9 cellular contexts compared by ENCODE assay signal in the genomic region with DNA sequence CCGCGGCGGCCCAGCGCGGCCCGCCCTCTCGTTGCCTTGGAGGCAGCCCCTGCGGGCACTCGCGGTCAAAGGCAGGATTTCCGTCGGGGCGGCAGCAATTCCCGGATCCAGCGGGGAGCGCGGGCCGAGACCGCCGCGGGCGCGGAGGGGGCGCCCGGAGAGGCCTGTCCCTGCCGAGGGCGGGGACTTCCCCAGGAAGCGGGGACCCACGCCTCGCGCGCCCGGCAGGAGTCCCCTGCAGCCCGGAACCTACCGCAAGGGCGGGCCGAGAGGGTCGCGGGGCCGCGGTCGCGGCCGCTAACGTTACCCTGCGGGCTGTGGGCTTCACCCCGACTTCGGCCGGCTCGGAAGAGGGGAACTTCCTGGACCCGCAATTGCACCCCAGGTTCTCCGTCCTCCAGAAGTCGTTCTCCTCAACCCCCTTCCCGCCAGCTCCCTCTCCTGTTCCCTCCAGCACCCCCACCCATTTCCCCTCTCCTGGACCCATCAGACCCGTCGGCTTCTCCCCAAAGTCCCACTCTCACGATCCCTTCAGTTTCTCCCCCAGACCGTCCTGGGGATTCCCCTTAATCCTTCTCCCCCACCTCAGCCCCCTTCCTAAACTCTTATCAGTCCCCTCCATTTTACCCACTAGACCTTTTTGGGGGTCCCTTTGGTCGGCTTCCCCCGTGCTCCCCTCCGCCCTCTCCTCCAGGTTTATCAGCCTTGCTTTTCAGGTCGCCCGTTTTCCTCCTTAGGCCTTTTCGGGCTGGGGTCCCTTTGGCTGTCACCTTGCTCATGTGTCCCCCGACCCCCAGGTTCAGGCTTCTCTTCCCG. TPM values are rescaled to one million over a fixed set of nuclear protein-coding genes. Genes with fewer than 3 reads are reported as not detected.
DNase-seq lines count a peak whose midpoint lies in the region; ATAC-seq and TF ChIP-seq lines count a peak whose summit lies in the region.
"Had no signal": no experiment of that assay in that cellular context is flagged by ENCODE, and none has a peak within 500 bp of the region (broad histone marks: within the 10 kb centered on the region; RNA-seq: fewer than 3 reads in every experiment).

No MANE protein-coding gene starts in this region.

- CTCF ChIA-PET in MCF 10A (lab: Yijun Ruan, JAX), result no interaction called here

- ATAC-seq in left lobe of liver, result peak; percentile 67
- no peak for ATAC-seq in stimulated activated naive B cell treated with anti-CD40 and anti-IgM and Interleukin-4, amounts not matched to agents 10 μg/mL and 1 μg/mL and 100 μg/mL, for 72 hours (replicated peaks)

- intact Hi-C loops in MCF 10A (cut with micrococcal nuclease), result no loop called here

- H3K27ac Mint-ChIP-seq in MCF 10A (ENCODE audit: low read depth, unreplicated experiment), result no peak overlapping the region
- peak overlapping the region; percentile 85 for H3K27ac Mint-ChIP-seq in stimulated activated naive B cell treated with anti-CD40 and anti-IgM and Interleukin-4, amounts not matched to agents 10 μg/mL and 1 μg/mL and 100 μg/mL, for 72 hours

- TF ChIP-seq POLR2A in NB4 (IDR thresholded peaks at IDR 0.05; ENCODE audit: extremely low read depth, insufficient read length), result no peak

- peak overlapping the region; percentile 48 for H3K4me3 ChIP-seq in NB4 (ENCODE audit: low read depth, low read length)

- no peaks in the 10 kb centered on the region for H3K36me3 Mint-ChIP-seq in MCF 10A (ENCODE audit: insufficient read depth, unreplicated experiment)
- H3K36me3 Mint-ChIP-seq in stimulated activated naive B cell treated with anti-CD40 and anti-IgM and Interleukin-4, amounts not matched to agents 10 μg/mL and 1 μg/mL and 100 μg/mL, for 72 hours, result no peaks in the 10 kb centered on the region

- TF ChIP-seq CTCF in NB4 (IDR thresholded peaks at IDR 0.05; ENCODE audit: low read depth, low read length) (no peak), MCF 10A (IDR thresholded peaks at IDR 0.05; ENCODE audit: unreplicated experiment) (no peak)

- no peaks in the 10 kb centered on the region for H3K9me3 Mint-ChIP-seq in MCF 10A (ENCODE audit: unreplicated experiment)
- H3K9me3 Mint-ChIP-seq in stimulated activated naive B cell treated with anti-CD40 and anti-IgM and Interleukin-4, amounts not matched to agents 10 μg/mL and 1 μg/mL and 100 μg/mL, for 72 hours, result no peaks in the 10 kb centered on the region

- POLR2A ChIA-PET in MCF 10A (lab: Yijun Ruan, JAX), result no interaction called here

- H3K4me1 Mint-ChIP-seq in MCF 10A (ENCODE audit: insufficient read depth, unreplicated experiment), result no peaks in the 10 kb centered on the region
- peaks cover 56 to 86% of the 10 kb centered on the region in 2 donors for H3K4me1 Mint-ChIP-seq in stimulated activated naive B cell treated with anti-CD40 and anti-IgM and Interleukin-4, amounts not matched to agents 10 μg/mL and 1 μg/mL and 100 μg/mL, for 72 hours

- peak overlapping the region; percentile 9 for H3K4me3 Mint-ChIP-seq in MCF 10A (ENCODE audit: unreplicated experiment)
- peak overlapping the region; percentile 79 to 85 for H3K4me3 Mint-ChIP-seq in stimulated activated naive B cell treated with anti-CD40 and anti-IgM and Interleukin-4, amounts not matched to agents 10 μg/mL and 1 μg/mL and 100 μg/mL, for 72 hours

- peak; percentile 50 for DNase-seq in D341Med (ENCODE audit: low spot score)
- DNase-seq in NB4 (ENCODE audit: low read depth), result peak; percentile 62
- DNase-seq in MCF 10A (ENCODE audit: unreplicated experiment), result no peak
- no peak for DNase-seq in left lobe of liver (ENCODE audit: low spot score)
- peak; percentile 37 for DNase-seq in stimulated activated naive B cell treated with anti-CD40 and anti-IgM and Interleukin-4, amounts not matched to agents 10 μg/mL and 1 μg/mL and 100 μg/mL, for 72 hours
- no peak for DNase-seq in NCI-H2029 (lab: John Stamatoyannopoulos, UW)
- DNase-seq in pons (ENCODE audit: low spot score), result no peak
- no peak for DNase-seq in DMS153 (lab: John Stamatoyannopoulos, UW)

- peaks cover 14% of the 10 kb centered on the region for H3K27me3 Mint-ChIP-seq in MCF 10A (ENCODE audit: insufficient read depth, unreplicated experiment)
- no peaks in the 10 kb centered on the region for H3K27me3 Mint-ChIP-seq in stimulated activated naive B cell treated with anti-CD40 and anti-IgM and Interleukin-4, amounts not matched to agents 10 μg/mL and 1 μg/mL and 100 μg/mL, for 72 hours

- BruUV-seq in MCF 10A (replicated peaks; lab: Mats Ljungman, UMichigan), result no TSS peak

RNA-seq across cellular contexts. Expression of gene FGR, which starts 0.6 kb away (rescaled TPM):
- total RNA-seq in MCF 10A (2022) (not detected in 2 replicates), left lobe of liver (3.0 TPM)
- total RNA-seq: LHCN-M2 had no signal

RNA-seq across cellular contexts. Expression of gene AHDC1, which starts 30.4 kb away (rescaled TPM):
- total RNA-seq in MCF 10A (2022), result 18.4 and 25.2 TPM in 2 replicates
- total RNA-seq in left lobe of liver, result 20.0 TPM

RNA-seq across cellular contexts. Expression of gene IFI6, which starts 37.6 kb away (rescaled TPM):
- total RNA-seq in MCF 10A (2022), result 3.8 and 5.8 TPM in 2 replicates
- total RNA-seq in left lobe of liver, result 13.1 TPM

Comparison
In these comparisons a context has a peak if more than half of its experiments do, and no peak if none do; other contexts are left out.
1. DNase-seq: peak in D341Med (single experiment), NB4 (single experiment) and stimulated activated naive B cell treated with anti-CD40 and anti-IgM and Interleukin-4, amounts not matched to agents 10 μg/mL and 1 μg/mL and 100 μg/mL, for 72 hours (single experiment); none in MCF 10A (single experiment), left lobe of liver (single experiment), NCI-H2029 (single experiment), pons (single experiment) and DMS153 (single experiment).